9 cellular contexts compared by ENCODE assay signal in the genomic region with DNA sequence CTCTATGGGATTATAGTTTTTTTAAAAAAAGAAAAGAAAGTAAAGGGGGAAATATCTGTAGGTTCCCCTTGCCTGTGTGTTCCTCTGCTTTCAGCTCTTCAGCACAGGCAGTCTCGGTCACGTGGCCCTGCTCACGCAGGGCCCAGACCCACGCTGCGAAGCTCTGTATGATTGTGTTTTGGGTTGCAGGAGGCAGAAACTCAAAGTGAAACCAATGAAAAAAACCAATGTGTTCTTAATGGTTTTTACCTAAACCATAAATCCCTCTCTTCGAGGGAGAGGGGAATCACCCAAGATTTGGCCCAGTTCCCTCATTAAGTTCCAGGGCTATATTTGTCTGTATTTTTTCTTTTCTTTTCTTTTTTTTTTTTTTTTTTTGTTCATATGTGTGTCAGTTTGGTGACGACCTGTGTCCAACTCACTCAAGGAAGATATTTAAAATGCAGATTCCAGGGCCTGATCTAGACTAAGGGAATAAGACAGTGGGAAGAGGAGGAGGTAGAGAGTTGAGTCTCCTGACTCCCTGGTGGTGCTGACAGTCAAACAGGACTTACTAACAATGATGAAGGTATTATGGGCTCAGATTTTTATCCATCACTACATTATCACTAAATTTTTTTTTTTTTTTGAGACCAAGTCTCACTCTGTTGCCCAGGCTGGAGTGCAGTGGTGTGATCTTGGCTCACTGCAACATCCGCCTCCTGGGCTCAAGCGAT. TPM values are rescaled to one million over a fixed set of nuclear protein-coding genes. Genes with fewer than 3 reads are reported as not detected.
DNase-seq lines count a peak whose midpoint lies in the region; ATAC-seq, FAIRE-seq and TF ChIP-seq lines count a peak whose summit lies in the region.
"Had no signal": no experiment of that assay in that cellular context is flagged by ENCODE, and none has a peak within 500 bp of the region (broad histone marks: within the 10 kb centered on the region; RNA-seq: fewer than 3 reads in every experiment).

No MANE protein-coding gene starts in this region.

- H3K4me1 ChIP-seq in GM23248 (ENCODE audit: insufficient read depth) (no peaks in the 10 kb centered on the region), adrenal gland (replicated peaks in 1 of 2) (peaks cover 0 to 8% of the 10 kb centered on the region in 2 donors)

- in situ Hi-C loops in GM23248 (cut with MboI) = no loop called here

- no peaks in the 10 kb centered on the region for H4K20me1 ChIP-seq in GM23248 (ENCODE audit: insufficient read depth)

- intact Hi-C loops in adrenal gland (cut with DNase I) = no loop called here

- no peaks in the 10 kb centered on the region for H3K9me3 Mint-ChIP-seq in WTC11

- TF ChIP-seq CTCF in adrenal gland (IDR thresholded peaks at IDR 0.05) (no peak), WTC11 (IDR thresholded peaks at IDR 0.05) (no peak)

- H3K9me3 ChIP-seq in GM23248 (ENCODE audit: low read depth) (no peaks in the 10 kb centered on the region), adrenal gland (replicated peaks in 1 of 3) (no peaks in the 10 kb centered on the region)

- FAIRE-seq in GM12892 (lab: Jason Lieb, UNC) = peak; percentile 95

- DNase-seq in GM12892 (ENCODE audit: insufficient read length) (peak; percentile 79), GM23248 (no peak), RPMI8226 (peak; percentile 84), adrenal gland (peak; percentile 46 to 74 (median 67)), WTC11 (ENCODE audit: low spot score) (no peak), H4 (ENCODE audit: low spot score) (no peak), HuH-7.5 (ENCODE audit: low spot score) (no peak)
- peak; percentile 36 for DNase-seq in stimulated activated CD8-positive, alpha-beta memory T cell treated with anti-CD3 and anti-CD28 coated beads, Interleukin-12 subunit alpha, Interleukin-12 subunit beta, amount 100 ng/mL, for 24 hours (ENCODE audit: extremely low read depth)

- 85 to 88% methylated on average over 9 of the region's 9 CpGs for WGBS in GM23248 (ENCODE audit: low coverage in 1 of 2, low lambda C conversion rate in 2 of 2, missing lambda C conversion rate in 2 of 2), 2 experiments
- WGBS in adrenal gland, 4 donors = 48 to 57% (median 53%) methylated on average over 9 of the region's 9 CpGs

- H3K4me1 Mint-ChIP-seq in WTC11 = no peaks in the 10 kb centered on the region

- H3K9ac ChIP-seq in GM23248 = no peak overlapping the region

- TF ChIP-seq POLR2A in GM12892 (IDR thresholded peaks at IDR 0.05; ENCODE audit: low read depth, low read length) (no peak), adrenal gland (IDR thresholded peaks at IDR 0.05) (no peak)

- H3F3A ChIP-seq in GM23248 (ENCODE audit: insufficient read depth) = no peaks in the 10 kb centered on the region

- no peak overlapping the region for H3K4me3 Mint-ChIP-seq in WTC11

- H3K36me3 ChIP-seq in GM23248 (ENCODE audit: low read depth) (no peaks in the 10 kb centered on the region), adrenal gland (replicated peaks in 1 of 2) (no peaks in the 10 kb centered on the region)

- no peak overlapping the region for H3K27ac Mint-ChIP-seq in WTC11

- H3K36me3 Mint-ChIP-seq in WTC11 = no peaks in the 10 kb centered on the region

- no peaks in the 10 kb centered on the region for H3K9me2 ChIP-seq in GM23248 (ENCODE audit: insufficient read depth)

- H3K79me2 ChIP-seq in GM23248 (ENCODE audit: insufficient read depth) = no peaks in the 10 kb centered on the region

- H2AFZ ChIP-seq in GM23248 = 0 out of 2 replicates have a peak overlapping the region, but pooled peaks have one; percentile 38

- POLR2A ChIA-PET in WTC11 (lab: Charles Lee) = no interaction called here

- no peak overlapping the region for H3K4me2 ChIP-seq in GM23248 (ENCODE audit: unreplicated experiment)

- H3K27me3 ChIP-seq in GM23248 (replicated peaks; ENCODE audit: insufficient read depth) (no peaks in the 10 kb centered on the region), adrenal gland (no peaks in the 10 kb centered on the region)

- CTCF ChIA-PET in WTC11 (lab: Charles Lee) = interaction anchor here (1.0 kb wide), 1 partner anchor 13 kb away, joined by 3 read pairs; no protein-coding TSS in a partner anchor

- ATAC-seq in WTC11 = no peak

- H3K27ac ChIP-seq in GM23248 = no peak overlapping the region
- peak overlapping the region; percentile 37 to 69 (median 58) for H3K27ac ChIP-seq in adrenal gland

- H3K27me3 Mint-ChIP-seq in WTC11 (ENCODE audit: low read depth) = no peaks in the 10 kb centered on the region

- no peak overlapping the region for H3K4me3 ChIP-seq in GM23248
- peak overlapping the region in 1 of 4 donors; percentile 0 for H3K4me3 ChIP-seq in adrenal gland
- H3K4me3 ChIP-seq: lung had no signal

TF ChIP-seq in WTC11, 78 proteins besides CTCF, POLR2A, EP300 and RAD21:
- TF ChIP-seq SOX15 (CRISPR knock-in tag; IDR thresholded peaks at IDR 0.05) (no peak), CBFB (CRISPR knock-in tag; IDR thresholded peaks at IDR 0.05; ENCODE audit: low read depth) (no peak), HMGA2 (CRISPR knock-in tag; IDR thresholded peaks at IDR 0.05) (no peak), FOXP1 (CRISPR knock-in tag; IDR thresholded peaks at IDR 0.05; ENCODE audit: borderline replicate concordance) (no peak), ESRRA (CRISPR knock-in tag; IDR thresholded peaks at IDR 0.05; ENCODE audit: borderline replicate concordance) (no peak), ZNF121 (CRISPR knock-in tag; IDR thresholded peaks at IDR 0.05) (no peak), ZNF317 (CRISPR knock-in tag; IDR thresholded peaks at IDR 0.05; ENCODE audit: borderline replicate concordance, low read depth) (no peak), NR3C1 (CRISPR knock-in tag; conservative IDR thresholded peaks at IDR 0.05; ENCODE audit: low read depth) (no peak), JAZF1 (CRISPR knock-in tag; IDR thresholded peaks at IDR 0.05) (no peak), ATF1 (CRISPR knock-in tag; IDR thresholded peaks at IDR 0.05) (no peak), NR1H2 (CRISPR knock-in tag; IDR thresholded peaks at IDR 0.05) (no peak)
- TF ChIP-seq, protein P1, sequence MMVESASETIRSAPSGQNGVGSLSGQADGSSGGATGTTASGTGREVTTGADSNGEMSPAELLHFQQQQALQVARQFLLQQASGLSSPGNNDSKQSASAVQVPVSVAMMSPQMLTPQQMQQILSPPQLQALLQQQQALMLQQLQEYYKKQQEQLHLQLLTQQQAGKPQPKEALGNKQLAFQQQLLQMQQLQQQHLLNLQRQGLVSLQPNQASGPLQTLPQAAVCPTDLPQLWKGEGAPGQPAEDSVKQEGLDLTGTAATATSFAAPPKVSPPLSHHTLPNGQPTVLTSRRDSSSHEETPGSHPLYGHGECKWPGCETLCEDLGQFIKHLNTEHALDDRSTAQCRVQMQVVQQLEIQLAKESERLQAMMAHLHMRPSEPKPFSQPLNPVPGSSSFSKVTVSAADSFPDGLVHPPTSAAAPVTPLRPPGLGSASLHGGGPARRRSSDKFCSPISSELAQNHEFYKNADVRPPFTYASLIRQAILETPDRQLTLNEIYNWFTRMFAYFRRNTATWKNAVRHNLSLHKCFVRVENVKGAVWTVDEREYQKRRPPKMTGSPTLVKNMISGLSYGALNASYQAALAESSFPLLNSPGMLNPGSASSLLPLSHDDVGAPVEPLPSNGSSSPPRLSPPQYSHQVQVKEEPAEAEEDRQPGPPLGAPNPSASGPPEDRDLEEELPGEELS (CRISPR knock-in tag; IDR thresholded peaks at IDR 0.05) = no peak
- TF ChIP-seq, protein P2, sequence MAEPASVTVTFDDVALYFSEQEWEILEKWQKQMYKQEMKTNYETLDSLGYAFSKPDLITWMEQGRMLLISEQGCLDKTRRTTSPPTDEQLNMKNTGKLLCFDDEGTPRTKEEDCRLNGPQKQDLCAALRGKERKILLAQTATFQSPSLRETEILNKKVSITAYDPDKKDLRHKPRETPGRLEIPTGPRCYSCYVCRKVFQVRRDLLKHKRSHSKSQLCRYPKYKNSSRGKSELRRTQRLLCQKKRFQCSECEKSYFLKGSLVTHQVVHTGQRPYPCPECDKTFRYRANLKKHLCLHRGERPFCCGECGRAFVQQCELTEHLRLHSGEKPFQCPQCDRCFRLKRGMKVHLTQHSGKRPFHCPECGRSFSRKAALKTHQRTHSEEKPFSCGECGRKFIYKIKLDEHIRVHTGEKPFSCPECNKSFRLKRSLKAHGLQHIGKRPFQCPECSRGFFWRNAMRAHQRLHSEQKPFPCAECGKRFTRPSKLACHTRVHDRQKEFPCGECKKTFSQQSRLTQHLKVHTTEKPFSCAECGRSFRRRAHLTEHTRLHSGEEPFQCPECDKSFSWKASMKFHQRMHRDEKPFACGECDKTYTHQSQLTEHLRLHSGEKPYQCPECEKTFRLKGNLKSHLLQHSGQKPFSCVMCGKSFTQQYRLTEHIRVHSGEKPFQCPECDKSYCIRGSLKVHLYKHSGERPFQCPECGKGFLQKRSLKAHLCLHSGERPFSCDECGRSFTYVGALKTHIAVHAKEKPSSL (CRISPR knock-in tag; conservative IDR thresholded peaks at IDR 0.05) = no peak
- TF ChIP-seq, protein P3, sequence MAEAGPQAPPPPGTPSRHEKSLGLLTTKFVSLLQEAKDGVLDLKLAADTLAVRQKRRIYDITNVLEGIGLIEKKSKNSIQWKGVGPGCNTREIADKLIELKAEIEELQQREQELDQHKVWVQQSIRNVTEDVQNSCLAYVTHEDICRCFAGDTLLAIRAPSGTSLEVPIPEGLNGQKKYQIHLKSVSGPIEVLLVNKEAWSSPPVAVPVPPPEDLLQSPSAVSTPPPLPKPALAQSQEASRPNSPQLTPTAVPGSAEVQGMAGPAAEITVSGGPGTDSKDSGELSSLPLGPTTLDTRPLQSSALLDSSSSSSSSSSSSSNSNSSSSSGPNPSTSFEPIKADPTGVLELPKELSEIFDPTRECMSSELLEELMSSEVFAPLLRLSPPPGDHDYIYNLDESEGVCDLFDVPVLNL (CRISPR knock-in tag; IDR thresholded peaks at IDR 0.05; ENCODE audit: borderline replicate concordance, low read depth) = no peak

RNA-seq across cellular contexts. Expression of a gene that starts 33.8 kb away (rescaled TPM):
- 7.8 TPM for polyA plus RNA-seq in GM12892 (2012; ENCODE audit: missing spikeins)
- total RNA-seq in GM23248 (2014; rRNA removed; shearing (Covaris generic)) = 9.4 and 12.4 TPM in 2 replicates
- polyA plus RNA-seq in GM23248 (2016; fragmentation: Nextera tagmentation; extraction: Ambion mirVana) (6.4 and 7.5 TPM in 2 replicates), adrenal gland (10 to 100 TPM in 2 of 3 donors, 1 to 10 TPM in 1; 8.0 to 24.2 (median 20.6) TPM)
- total RNA-seq in adrenal gland (10 to 100 TPM; 45.9 to 79.5 (median 58.3) TPM), WTC11 (2021) (38.5 to 39.4 TPM (median 39.4 TPM) in 3 replicates)
- 5.3 and 13.0 TPM in 2 replicates for total RNA-seq in H4 (2014; rRNA removed; shearing (Covaris generic))

Comparison
In these comparisons a context has a peak if more than half of its experiments do, and no peak if none do; other contexts are left out.
1. DNase-seq: peak in GM12892 (single experiment), RPMI8226 (single experiment), adrenal gland (7 of 7) and stimulated activated CD8-positive, alpha-beta memory T cell treated with anti-CD3 and anti-CD28 coated beads, Interleukin-12 subunit alpha, Interleukin-12 subunit beta, amount 100 ng/mL, for 24 hours (single experiment); none in GM23248 (single experiment), WTC11 (single experiment), H4 (single experiment) and HuH-7.5 (single experiment).